ENCODE assay signal across 34 cellular contexts in the genomic region with DNA sequence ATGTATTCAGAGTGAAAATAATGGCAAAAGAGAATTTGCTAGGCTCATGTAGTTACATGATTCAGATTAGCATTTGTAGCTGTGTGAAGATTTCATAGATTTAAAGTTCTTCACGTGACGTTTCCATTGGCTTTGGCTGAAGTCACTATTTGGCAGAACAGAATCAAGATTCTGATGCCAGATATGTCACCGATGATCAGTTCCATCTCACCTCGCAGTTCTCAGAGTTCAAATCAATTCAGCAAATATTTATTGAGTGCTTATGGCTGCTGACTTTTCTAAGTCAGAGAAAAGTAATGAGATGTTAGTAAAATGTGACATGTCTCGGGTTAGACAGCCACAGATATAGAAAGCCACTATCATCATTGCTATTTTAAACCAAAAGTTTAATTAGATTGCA. TPM values are rescaled to one million over a fixed set of nuclear protein-coding genes. Genes with fewer than 3 reads are reported as not detected.
"Had no signal": no experiment of that assay in that cellular context is flagged by ENCODE, and none has a peak within 500 bp of the region (broad histone marks: within the 10 kb centered on the region; RNA-seq: fewer than 3 reads in every experiment).

No MANE protein-coding gene starts in this region.

- H3K27ac Mint-ChIP-seq: activated B cell treated with CpG ODN at 0.5 μM for 24 hours; activated CD8-positive, alpha-beta T cell treated with anti-CD3 and anti-CD28 coated beads for 36 hours; activated naive CD8-positive, alpha-beta T cell; activated T-helper 17 cell treated with anti-CD3 and anti-CD28 coated beads, Interleukin-2, amount 50 U/mL, for 72 hours; dendritic cell treated with granulocyte-macrophage colony-stimulating factor and Interleukin-4, amounts not matched to agents 40 ng/mL and 50 ng/mL, for 4 days; endodermal cell had no signal

- FAIRE-seq: astrocyte, bronchial epithelial cell, frontal cortex had no signal

- H3K36me3 Mint-ChIP-seq: activated naive CD8-positive, alpha-beta T cell had no signal

- H3K4me1 Mint-ChIP-seq: activated B cell treated with CpG ODN at 0.5 μM for 24 hours; activated T-helper 17 cell treated with anti-CD3 and anti-CD28 coated beads, Interleukin-2, amount 50 U/mL, for 72 hours; central memory CD8-positive, alpha-beta T cell had no signal

- H3K9me3 Mint-ChIP-seq: activated B cell treated with CpG ODN at 0.5 μM for 24 hours; activated CD8-positive, alpha-beta T cell treated with anti-CD3 and anti-CD28 coated beads for 36 hours; activated T-cell treated with anti-CD3 and anti-CD28 coated beads, Interleukin-2, amount 50 U/mL, for 4 hours; activated T-helper 17 cell treated with anti-CD3 and anti-CD28 coated beads, Interleukin-2, amount 50 U/mL, for 72 hours; central memory CD8-positive, alpha-beta T cell; dendritic cell treated with granulocyte-macrophage colony-stimulating factor and Interleukin-4, amounts not matched to agents 40 ng/mL and 50 ng/mL, for 4 days had no signal

- H3K4me3 ChIP-seq: coronary artery, dorsolateral prefrontal cortex had no signal

- H3K4me3 Mint-ChIP-seq: activated B cell treated with CpG ODN at 0.5 μM for 24 hours; activated CD8-positive, alpha-beta T cell treated with anti-CD3 and anti-CD28 coated beads for 36 hours; activated naive CD8-positive, alpha-beta T cell; activated T-cell treated with anti-CD3 and anti-CD28 coated beads, Interleukin-2, amount 50 U/mL, for 4 hours; activated T-helper 17 cell treated with anti-CD3 and anti-CD28 coated beads, Interleukin-2, amount 50 U/mL, for 72 hours; central memory CD8-positive, alpha-beta T cell; dendritic cell treated with granulocyte-macrophage colony-stimulating factor and Interleukin-4, amounts not matched to agents 40 ng/mL and 50 ng/mL, for 4 days; endodermal cell had no signal

- H3K36me3 ChIP-seq: brain microvascular endothelial cell had no signal

- ATAC-seq: activated CD4-positive, CD25-positive, alpha-beta regulatory T cell treated with anti-CD3 and anti-CD28 coated beads, Interleukin-2, amount 50 U/mL, for 24 hours; activated CD8-positive, alpha-beta T cell treated with anti-CD3 and anti-CD28 coated beads for 36 hours; activated T-cell treated with anti-CD3 and anti-CD28 coated beads, Interleukin-2, amount 50 U/mL, for 4 hours; activated T-helper 17 cell treated with anti-CD3 and anti-CD28 coated beads, Interleukin-2, amount 50 U/mL, for 72 hours; esophagus mucosa had no signal

- H3K27me3 Mint-ChIP-seq: activated B cell treated with CpG ODN at 0.5 μM for 24 hours; activated CD8-positive, alpha-beta T cell treated with anti-CD3 and anti-CD28 coated beads for 36 hours; activated naive CD8-positive, alpha-beta T cell; activated T-helper 17 cell treated with anti-CD3 and anti-CD28 coated beads, Interleukin-2, amount 50 U/mL, for 72 hours; central memory CD8-positive, alpha-beta T cell; dendritic cell treated with granulocyte-macrophage colony-stimulating factor and Interleukin-4, amounts not matched to agents 40 ng/mL and 50 ng/mL, for 4 days had no signal

- H3K27ac ChIP-seq: brain microvascular endothelial cell, coronary artery, dorsolateral prefrontal cortex, VCaP had no signal

- H3K27me3 ChIP-seq: brain microvascular endothelial cell had no signal

- DNase-seq: activated B cell treated with CpG ODN at 0.5 μM for 24 hours; activated CD4-positive, alpha-beta T cell treated with anti-CD3 and anti-CD28 coated beads for 48 hours; activated CD4-positive, alpha-beta T cell treated with anti-CD3 and anti-CD28 coated beads, Interleukin-2, amount 50 U/mL, for 1 hour; activated CD4-positive, alpha-beta T cell treated with anti-CD3 and anti-CD28 coated beads, Interleukin-2, amount 50 U/mL, for 48 hours; activated CD8-positive, alpha-beta memory T cell treated with anti-CD3 and anti-CD28 coated beads for 24 hours; activated CD8-positive, alpha-beta T cell treated with anti-CD3 and anti-CD28 coated beads for 36 hours; activated effector memory CD4-positive, alpha-beta T cell treated with Interleukin-2 at 50 U/mL for 16 hours; activated gamma-delta T cell treated with Interleukin-2 at 50 U/mL for 16 hours; activated naive CD4-positive, alpha-beta T cell treated with anti-CD3 and anti-CD28 coated beads, Interleukin-2, amount 50 U/mL, for 16 hours; activated naive CD4-positive, alpha-beta T cell treated with Interleukin-2 at 50 U/mL for 16 hours; activated T-cell treated with anti-CD3 and anti-CD28 coated beads, Interleukin-2, amount 50 U/mL, for 4 hours; amniotic stem cell; anterior cingulate cortex; brain microvascular endothelial cell; dorsolateral prefrontal cortex; effector memory CD4-positive, alpha-beta T cell; endodermal cell; T-helper 2 cell had no signal

RNA-seq across cellular contexts. Expression of a gene that starts 28.4 kb away (rescaled TPM):
- total RNA-seq: activated B cell treated with CpG ODN at 0.5 μM for 24 hours; activated CD8-positive, alpha-beta T cell treated with anti-CD3 and anti-CD28 coated beads for 36 hours; activated T-cell treated with anti-CD3 and anti-CD28 coated beads, Interleukin-2, amount 50 U/mL, for 4 hours; activated T-helper 17 cell treated with anti-CD3 and anti-CD28 coated beads, Interleukin-2, amount 50 U/mL, for 72 hours; cardiac septum; cerebellum; epithelial cell of proximal tubule; esophagus mucosa; T-helper 1 cell treated with Interleukin-12 subunit alpha and Interleukin-12 subunit beta and Interleukin-4 antibody, amounts not matched to agents 30 ng/mL and 1 ng/mL, for 36 hours had no signal
- polyA plus RNA-seq: adipose tissue had no signal
